ENCODE assay signal across 1 cellular context in the genomic region with DNA sequence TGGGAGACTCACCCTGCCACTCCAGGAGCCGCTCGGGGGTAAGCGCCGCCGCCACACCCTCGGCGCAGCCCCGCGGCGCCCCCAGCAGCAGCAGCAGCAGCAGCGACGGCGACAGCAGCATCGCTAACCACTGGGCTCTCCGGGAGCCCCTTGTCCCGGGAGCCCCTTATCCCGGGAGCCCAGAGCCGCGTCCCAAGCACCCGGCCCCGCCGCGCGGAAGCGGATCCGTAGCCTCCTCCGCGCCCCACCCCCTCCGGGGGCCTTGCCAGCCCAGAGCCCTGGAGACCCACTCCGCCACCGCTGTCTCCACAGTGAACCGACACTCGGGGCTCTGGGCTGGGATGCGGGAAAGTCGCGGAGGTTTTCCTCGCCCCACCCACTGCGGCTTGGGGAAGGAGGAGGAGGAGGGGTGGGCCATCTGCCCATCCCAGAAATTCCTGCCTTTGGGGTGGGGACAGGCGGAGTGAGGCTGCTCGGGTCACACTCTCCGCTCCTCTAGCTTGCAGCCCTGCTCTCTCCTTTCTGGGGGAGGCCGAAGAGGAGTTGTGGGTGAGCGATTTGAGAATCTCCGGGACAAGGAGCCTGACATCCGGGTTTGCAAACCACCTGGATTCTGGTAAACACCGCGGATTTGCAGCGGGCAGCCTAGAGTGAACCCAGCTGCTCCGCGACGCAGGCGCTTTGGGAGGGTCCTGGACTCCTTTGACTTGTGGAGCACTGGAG.
TF ChIP-seq lines count a peak whose summit lies in the region.

A gene (minus strand): TSS at position 333 of the 723 bp plus-strand sequence. CDS start 212 bp downstream, at position 121.

TF ChIP-seq in IMR-90, 13 proteins besides CTCF, POLR2A, EP300 and RAD21 (continued from another document):
- TF ChIP-seq SMC3 (IDR thresholded peaks at IDR 0.05; ENCODE audit: low read depth, low read length) (no peak), FOS (IDR thresholded peaks at IDR 0.05; ENCODE audit: low read depth, low read length) (no peak), MXI1 (IDR thresholded peaks at IDR 0.05; ENCODE audit: borderline replicate concordance, low read depth, low read length) (no peak)
- TF ChIP-seq, protein P1, sequence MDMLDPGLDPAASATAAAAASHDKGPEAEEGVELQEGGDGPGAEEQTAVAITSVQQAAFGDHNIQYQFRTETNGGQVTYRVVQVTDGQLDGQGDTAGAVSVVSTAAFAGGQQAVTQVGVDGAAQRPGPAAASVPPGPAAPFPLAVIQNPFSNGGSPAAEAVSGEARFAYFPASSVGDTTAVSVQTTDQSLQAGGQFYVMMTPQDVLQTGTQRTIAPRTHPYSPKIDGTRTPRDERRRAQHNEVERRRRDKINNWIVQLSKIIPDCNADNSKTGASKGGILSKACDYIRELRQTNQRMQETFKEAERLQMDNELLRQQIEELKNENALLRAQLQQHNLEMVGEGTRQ (IDR thresholded peaks at IDR 0.05; ENCODE audit: low read depth, low read length), result no peak
